In the genomic region with DNA sequence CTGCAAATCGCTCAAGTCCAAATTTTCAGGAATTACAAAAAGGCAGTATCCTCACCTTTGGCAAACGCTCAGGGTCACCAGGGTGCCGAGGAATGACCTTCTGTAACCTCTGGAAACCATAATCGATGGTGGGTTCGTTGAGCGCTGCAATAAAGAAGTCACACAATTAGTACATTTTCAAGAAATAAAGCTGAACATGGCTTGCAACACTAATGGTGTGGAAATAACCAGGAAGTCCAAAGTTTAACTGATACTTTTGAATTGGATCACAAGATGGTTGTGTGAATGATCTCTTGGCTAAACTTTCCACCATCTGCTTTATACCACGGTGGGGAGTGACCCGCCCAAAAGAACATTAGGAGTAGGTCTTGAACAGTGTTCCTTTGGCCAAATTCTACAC, we compare ENCODE assay signal across 22 cellular contexts.
"Had no signal": no experiment of that assay in that cellular context is flagged by ENCODE, and none has a peak within 500 bp of the region (broad histone marks: within the 10 kb centered on the region; RNA-seq: fewer than 3 reads in every experiment).

No MANE protein-coding gene starts in this region.

- H3K4me3 ChIP-seq: left lung, mucosa of descending colon, ovary, right atrium auricular region, skin epidermis, spleen, testis, thyroid gland, transverse colon, upper lobe of left lung, vagina had no signal

- DNase-seq: hippocampal formation; kidney glomerular epithelial cell; left cardiac atrium; left lung; midbrain; mucosa of descending colon; naive thymus-derived CD4-positive, alpha-beta T cell; ovary; spleen; stimulated activated CD4-positive, alpha-beta T cell treated with anti-CD3 and anti-CD28 coated beads, Interleukin-4, amount 100 ng/mL, for 24 hours; stimulated activated naive CD4-positive, alpha-beta T cell; stimulated activated naive CD8-positive, alpha-beta T cell treated with anti-CD3 and anti-CD28 coated beads, Interleukin-15, amount 100 ng/mL, for 72 hours; testis; thyroid gland; transverse colon; upper lobe of left lung had no signal

- ATAC-seq: left cardiac atrium; left lung; mucosa of descending colon; naive thymus-derived CD4-positive, alpha-beta T cell; natural killer cell treated with Interleukin-12 subunit alpha and Interleukin-12 subunit beta and Interleukin-15 and Interleukin-18, amount 100 ng/mL, for 72 hours; sciatic nerve; stimulated activated effector memory CD8-positive, alpha-beta T cell treated with anti-CD3 and anti-CD28 coated beads, Interleukin-12 subunit alpha, Interleukin-12 subunit beta, amount 100 ng/mL, for 72 hours; stimulated activated naive CD8-positive, alpha-beta T cell treated with anti-CD3 and anti-CD28 coated beads, Interleukin-15, amount 100 ng/mL, for 72 hours had no signal

- H3K4me1 ChIP-seq: left lung, spleen, transverse colon had no signal

- H3K36me3 ChIP-seq: left lung, ovary, thyroid gland, transverse colon, upper lobe of left lung had no signal

- H3K9me3 ChIP-seq: left lung, mucosa of descending colon, ovary, right atrium auricular region, spleen, testis, thyroid gland, transverse colon, upper lobe of left lung, vagina had no signal

- H3K27me3 ChIP-seq: left lung, ovary, right atrium auricular region, spleen, testis, thyroid gland, transverse colon, upper lobe of left lung, vagina had no signal

- H3K27ac ChIP-seq: left lung, ovary, right atrium auricular region, skin epidermis, spleen, testis, thyroid gland, transverse colon, upper lobe of left lung, vagina had no signal
